ENCODE assay signal across 25 cellular contexts in genomic region chr14:86310148-86310547, GRCh38.
"Had no signal": no experiment of that assay in that cellular context is flagged by ENCODE, and none has a peak within 500 bp of the region (broad histone marks: within the 10 kb centered on the region; RNA-seq: fewer than 3 reads in every experiment).

No MANE protein-coding gene starts in this region.

- H3K36me3 ChIP-seq: neural progenitor cell, ovary, stomach, thoracic aorta, thyroid gland, tibial nerve, upper lobe of left lung, uterus had no signal

- ATAC-seq: naive thymus-derived CD4-positive, alpha-beta T cell; psoas muscle; right cardiac atrium; sciatic nerve; stimulated activated effector memory CD8-positive, alpha-beta T cell treated with anti-CD3 and anti-CD28 coated beads, Interleukin-12 subunit alpha, Interleukin-12 subunit beta, amount 100 ng/mL, for 72 hours; stimulated activated naive B cell treated with anti-CD40 and anti-IgM and Interleukin-4, amounts not matched to agents 10 μg/mL and 1 μg/mL and 100 μg/mL, for 72 hours had no signal

- FAIRE-seq: small intestine had no signal

- H3K4me3 ChIP-seq: neural progenitor cell, ovary, psoas muscle, stomach, thoracic aorta, thyroid gland, tibial nerve, upper lobe of left lung, uterus had no signal

- H3K4me1 ChIP-seq: neural progenitor cell, parathyroid adenoma, psoas muscle, stomach, thyroid gland, tibial nerve, upper lobe of left lung, uterus had no signal

- H3K27ac ChIP-seq: neural progenitor cell, ovary, parathyroid adenoma, psoas muscle, stomach, thoracic aorta, thyroid gland, tibial nerve, upper lobe of left lung, uterus had no signal

- DNase-seq: naive thymus-derived CD4-positive, alpha-beta T cell; natural killer cell; occipital lobe; ovary; posterior cingulate gyrus; psoas muscle; right cardiac atrium; small intestine; stimulated activated CD4-positive, alpha-beta T cell treated with anti-CD3 and anti-CD28 coated beads, Interleukin-15, amount 100 ng/mL, for 24 hours; stimulated activated CD4-positive, alpha-beta T cell treated with anti-CD3 and anti-CD28 coated beads, Interleukin-2, amount 100 ng/mL, for 24 hours; stimulated activated CD4-positive, alpha-beta T cell treated with anti-CD3 and anti-CD28 coated beads, Interleukin-2, amount 100 ng/mL, for 48 hours; stimulated activated CD4-positive, alpha-beta T cell treated with anti-CD3 and anti-CD28 coated beads, Interleukin-4, amount 100 ng/mL, for 24 hours; stimulated activated naive B cell treated with anti-CD40 and anti-IgM and Interleukin-4, amounts not matched to agents 10 μg/mL and 1 μg/mL and 100 μg/mL, for 72 hours; stimulated activated naive CD4-positive, alpha-beta T cell treated with Interleukin-2 at 50 U/mL for 16 hours; stomach; thyroid gland; trophoblast cell; upper lobe of left lung; uterus had no signal

- H3K27me3 ChIP-seq: neural progenitor cell, ovary, stomach, thyroid gland, tibial nerve, upper lobe of left lung, uterus had no signal

- H3K9me3 ChIP-seq: ovary, psoas muscle, thoracic aorta, thyroid gland, tibial nerve, upper lobe of left lung, uterus had no signal

- H3K9ac ChIP-seq: neural progenitor cell, parathyroid adenoma had no signal
